In genomic region chr2:15944325-15945017, GRCh38 we compare ENCODE assay signal across 1 cellular context.
TF ChIP-seq lines count a peak whose summit lies in the region.

No MANE protein-coding gene starts in this region.

TF ChIP-seq in HepG2, 621 proteins besides CTCF, POLR2A, EP300 and RAD21:
- no peak for TF ChIP-seq ZNF44 (CRISPR knock-in tag; IDR thresholded peaks at IDR 0.05)
- no peak for TF ChIP-seq RAD51 (IDR thresholded peaks at IDR 0.05; ENCODE audit: borderline replicate concordance)
- TF ChIP-seq ATRX (CRISPR knock-in tag; IDR thresholded peaks at IDR 0.05; ENCODE audit: borderline replicate concordance) = no peak
- TF ChIP-seq TERF1 (CRISPR knock-in tag; IDR thresholded peaks at IDR 0.05) = no peak
- no peak for TF ChIP-seq ZSCAN30 (CRISPR knock-in tag; IDR thresholded peaks at IDR 0.05)
